ENCODE assay signal across 7 cellular contexts in the genomic region with DNA sequence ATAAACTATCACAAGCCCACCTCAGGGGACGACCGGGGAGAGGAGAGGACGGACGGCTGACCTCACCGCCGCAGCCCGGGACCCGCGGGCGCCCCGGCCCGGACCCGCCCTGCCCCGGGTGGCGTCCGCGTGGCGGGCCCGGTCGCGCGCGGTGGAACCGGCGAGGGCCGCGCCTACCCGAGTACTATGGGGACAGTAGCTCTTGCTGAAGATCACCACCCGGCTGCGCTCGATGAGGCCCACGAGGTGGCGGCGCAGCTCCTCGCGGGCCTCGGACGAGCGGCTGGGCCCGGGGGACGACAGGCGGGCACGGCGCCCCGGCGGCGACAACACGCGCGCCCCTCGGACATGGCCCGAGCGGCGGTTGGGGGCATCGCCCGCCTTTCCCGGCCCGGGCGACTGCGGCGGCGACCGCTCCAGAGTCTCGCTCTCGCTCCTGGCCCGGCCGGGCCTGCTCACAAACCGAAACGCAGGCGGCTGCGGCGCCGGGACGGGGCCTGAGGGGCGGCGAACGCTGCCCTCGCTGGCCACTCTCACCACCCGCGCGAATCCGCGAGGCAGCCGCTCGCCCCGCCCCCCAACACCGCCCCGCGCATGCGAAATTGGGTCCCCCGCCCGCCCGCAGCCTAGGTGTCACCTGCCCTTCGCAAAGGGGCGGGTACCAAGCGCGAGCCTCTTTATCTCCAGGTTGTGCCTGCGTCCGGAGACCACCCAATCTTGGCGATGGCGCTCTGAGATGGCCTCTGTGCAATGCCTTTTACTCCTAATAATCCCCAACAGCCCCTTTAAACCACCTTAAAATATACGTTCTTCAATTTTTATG. TPM values are rescaled to one million over a fixed set of nuclear protein-coding genes. Genes with fewer than 3 reads are reported as not detected.
DNase-seq lines count a peak whose midpoint lies in the region; ATAC-seq, FAIRE-seq and TF ChIP-seq lines count a peak whose summit lies in the region.

A gene (minus strand): TSS at position 554 of the 823 bp plus-strand sequence.

- ATAC-seq in GM18505 (IDR thresholded peaks at IDR 0.05; ENCODE audit: unreplicated experiment) = no peak

- no peak for FAIRE-seq in GM19239 (lab: Jason Lieb, UNC)

- DNase-seq in GM19239 (ENCODE audit: insufficient read length, low spot score) = peak; percentile 26
- DNase-seq in NCI-H226 = peak; percentile 76
- DNase-seq in activated CD8-positive, alpha-beta memory T cell treated with anti-CD3 and anti-CD28 coated beads for 24 hours = peak; percentile 94
- peak; percentile 77 for DNase-seq in effector CD8-positive, alpha-beta T cell (lab: John Stamatoyannopoulos, UW)
- peak; percentile 60 to 85 for DNase-seq in lung microvascular endothelial cell (ENCODE audit: low read depth in 2 of 2)
- peak; percentile 74 to 77 for DNase-seq in stimulated activated CD4-positive, alpha-beta T cell treated with anti-CD3 and anti-CD28 coated beads, Interleukin-4, amount 100 ng/mL, for 48 hours (ENCODE audit: low read depth in 2 of 2)

- no peak for TF ChIP-seq POLR2A in GM18505 (IDR thresholded peaks at IDR 0.05; ENCODE audit: borderline replicate concordance, extremely low read depth, insufficient read depth, insufficient read length)

RNA-seq across cellular contexts. Expression of the gene that starts here (rescaled TPM):
- total RNA-seq in lung microvascular endothelial cell = 6.3 and 6.8 TPM in 2 replicates

Comparison
In these comparisons a context has a peak if more than half of its experiments do, and no peak if none do; other contexts are left out.
1. DNase-seq: peak in every context shown above with its lines; median percentile 94 in activated CD8-positive, alpha-beta memory T cell treated with anti-CD3 and anti-CD28 coated beads for 24 hours; 77 in effector CD8-positive, alpha-beta T cell; 76 in NCI-H226; 76 in stimulated activated CD4-positive, alpha-beta T cell treated with anti-CD3 and anti-CD28 coated beads, Interleukin-4, amount 100 ng/mL, for 48 hours; 72 in lung microvascular endothelial cell; 26 in GM19239.